ENCODE assay signal across 1 cellular context in the genomic region with DNA sequence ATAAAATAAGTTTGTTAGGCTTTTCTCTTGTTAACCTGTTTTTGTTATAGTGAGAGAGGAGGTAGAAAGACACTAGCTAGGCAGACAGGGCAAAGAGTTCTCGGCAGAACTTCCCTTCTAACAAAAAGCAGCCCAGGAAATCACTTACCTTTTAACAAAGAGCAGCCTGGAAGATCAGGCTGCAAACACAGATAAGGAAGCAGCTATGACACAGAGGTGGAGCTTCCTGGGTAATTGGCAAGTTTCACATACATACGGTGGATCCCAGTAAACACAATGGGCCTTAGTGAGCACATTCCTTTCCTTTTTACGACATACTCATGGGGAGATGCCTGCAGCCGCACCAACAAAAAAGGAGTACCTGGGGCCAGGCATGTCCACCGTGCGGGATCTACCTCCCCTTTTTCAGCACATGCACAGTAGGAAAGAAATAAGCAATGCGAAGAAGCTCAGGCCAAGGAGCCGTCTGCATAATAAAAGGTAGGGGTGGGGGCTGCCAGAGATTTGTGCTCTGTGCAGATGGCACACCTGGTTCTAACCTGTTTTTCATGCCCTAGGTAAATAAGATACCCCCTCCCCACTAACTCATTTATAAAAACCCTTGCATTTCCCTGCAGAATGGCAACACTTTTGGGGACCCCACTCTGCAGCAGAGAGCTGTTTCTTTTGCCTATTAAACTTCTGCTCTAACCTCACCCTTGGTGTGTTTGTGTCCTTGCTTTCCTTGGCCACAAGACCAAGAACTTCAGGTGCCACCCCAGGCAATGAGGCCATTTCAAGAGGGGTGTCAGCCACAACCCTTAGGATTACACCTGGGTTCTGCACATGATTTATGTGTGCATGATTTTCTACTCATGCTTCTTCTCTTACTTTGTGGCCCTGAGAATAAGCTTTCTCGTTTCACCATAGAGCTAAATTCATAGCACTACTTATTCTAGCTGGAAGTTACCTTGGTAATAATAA.
TF ChIP-seq lines count a peak whose summit lies in the region.

No MANE protein-coding gene starts in this region.

TF ChIP-seq in IMR-90, 13 proteins besides CTCF, POLR2A, EP300 and RAD21:
- TF ChIP-seq MXI1 (IDR thresholded peaks at IDR 0.05; ENCODE audit: borderline replicate concordance, low read depth, low read length) (no peak), RFX5 (IDR thresholded peaks at IDR 0.05; ENCODE audit: low read depth, low read length) (no peak), ELK1 (IDR thresholded peaks at IDR 0.05; ENCODE audit: borderline replicate concordance, low read depth, low read length) (no peak), BHLHE40 (IDR thresholded peaks at IDR 0.05; ENCODE audit: low read depth, low read length) (no peak), FOS (IDR thresholded peaks at IDR 0.05; ENCODE audit: low read depth, low read length) (no peak)
